In the genomic region with DNA sequence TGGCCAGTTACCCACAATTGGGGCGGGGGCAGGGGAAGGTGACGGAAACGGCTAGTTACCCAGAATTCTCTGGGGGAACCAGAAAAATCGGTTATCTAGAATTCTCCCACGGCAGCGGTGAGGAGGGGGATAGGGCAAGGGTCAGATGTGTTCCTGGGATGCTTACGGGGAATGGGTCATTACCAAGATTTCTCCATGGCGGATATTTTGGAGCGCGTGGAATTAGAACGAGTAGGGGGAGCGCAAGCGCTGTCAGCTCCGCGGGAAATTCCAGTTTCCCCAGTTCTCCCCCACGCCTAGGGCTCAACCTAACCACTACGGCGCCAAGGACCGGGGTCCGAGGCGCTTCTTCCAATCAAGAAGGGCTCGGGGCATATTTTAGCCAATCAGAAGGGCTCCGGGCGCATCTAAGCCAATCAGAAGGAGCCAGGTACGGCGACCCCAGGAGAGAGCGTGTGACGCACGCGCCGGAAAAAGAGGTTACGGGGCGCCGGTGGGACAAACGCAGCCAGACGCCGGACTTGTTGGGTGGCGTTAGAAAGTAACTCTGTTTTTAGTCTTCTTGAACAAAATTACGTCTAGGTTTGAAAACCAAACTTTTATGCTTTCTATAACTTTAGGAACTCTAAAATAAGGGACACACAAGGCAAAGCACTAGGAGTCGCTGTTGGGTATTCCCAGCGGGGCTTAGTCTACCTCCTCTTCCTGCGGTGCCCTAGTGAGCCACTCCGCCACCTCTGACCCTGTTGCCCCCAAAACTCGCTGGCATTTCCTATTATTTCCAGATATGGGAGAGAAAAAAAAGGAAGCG, we compare ENCODE assay signal across 8 cellular contexts. TPM values are rescaled to one million over a fixed set of nuclear protein-coding genes. Genes with fewer than 3 reads are reported as not detected.
DNase-seq lines count a peak whose midpoint lies in the region; ATAC-seq and TF ChIP-seq lines count a peak whose summit lies in the region.

A gene with protein sequence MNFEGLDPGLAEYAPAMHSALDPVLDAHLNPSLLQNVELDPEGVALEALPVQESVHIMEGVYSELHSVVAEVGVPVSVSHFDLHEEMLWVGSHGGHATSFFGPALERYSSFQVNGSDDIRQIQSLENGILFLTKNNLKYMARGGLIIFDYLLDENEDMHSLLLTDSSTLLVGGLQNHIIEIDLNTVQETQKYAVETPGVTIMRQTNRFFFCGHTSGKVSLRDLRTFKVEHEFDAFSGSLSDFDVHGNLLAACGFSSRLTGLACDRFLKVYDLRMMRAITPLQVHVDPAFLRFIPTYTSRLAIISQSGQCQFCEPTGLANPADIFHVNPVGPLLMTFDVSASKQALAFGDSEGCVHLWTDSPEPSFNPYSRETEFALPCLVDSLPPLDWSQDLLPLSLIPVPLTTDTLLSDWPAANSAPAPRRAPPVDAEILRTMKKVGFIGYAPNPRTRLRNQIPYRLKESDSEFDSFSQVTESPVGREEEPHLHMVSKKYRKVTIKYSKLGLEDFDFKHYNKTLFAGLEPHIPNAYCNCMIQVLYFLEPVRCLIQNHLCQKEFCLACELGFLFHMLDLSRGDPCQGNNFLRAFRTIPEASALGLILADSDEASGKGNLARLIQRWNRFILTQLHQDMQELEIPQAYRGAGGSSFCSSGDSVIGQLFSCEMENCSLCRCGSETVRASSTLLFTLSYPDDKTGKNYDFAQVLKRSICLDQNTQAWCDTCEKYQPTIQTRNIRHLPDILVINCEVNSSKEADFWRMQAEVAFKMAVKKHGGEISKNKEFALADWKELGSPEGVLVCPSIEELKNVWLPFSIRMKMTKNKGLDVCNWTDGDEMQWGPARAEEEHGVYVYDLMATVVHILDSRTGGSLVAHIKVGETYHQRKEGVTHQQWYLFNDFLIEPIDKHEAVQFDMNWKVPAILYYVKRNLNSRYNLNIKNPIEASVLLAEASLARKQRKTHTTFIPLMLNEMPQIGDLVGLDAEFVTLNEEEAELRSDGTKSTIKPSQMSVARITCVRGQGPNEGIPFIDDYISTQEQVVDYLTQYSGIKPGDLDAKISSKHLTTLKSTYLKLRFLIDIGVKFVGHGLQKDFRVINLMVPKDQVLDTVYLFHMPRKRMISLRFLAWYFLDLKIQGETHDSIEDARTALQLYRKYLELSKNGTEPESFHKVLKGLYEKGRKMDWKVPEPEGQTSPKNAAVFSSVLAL (minus strand): TSS at position 322 of the 811 bp plus-strand sequence. CDS start 906 bp downstream, outside the sequence.

- TF ChIP-seq CTCF in GM13977 (IDR thresholded peaks at IDR 0.05; ENCODE audit: extremely low read depth, insufficient read depth, missing control alignments) (peak; percentile 50), prostate gland (IDR thresholded peaks at IDR 0.05) (peak in 3 of 4 experiments; percentile 53 to 73 (median 57))

- H3K27me3 ChIP-seq in prostate gland (replicated peaks; ENCODE audit: insufficient read depth), result no peaks in the 10 kb centered on the region

- peak within 1 kb of the TSS; percentile 87 for H3K4me3 Mint-ChIP-seq in T-helper 1 cell treated with Interleukin-12 subunit alpha and Interleukin-12 subunit beta and Interleukin-4 antibody, amounts not matched to agents 30 μg/mL and 1 μg/mL, for 36 hours

- H3K4me1 Mint-ChIP-seq in T-helper 1 cell treated with Interleukin-12 subunit alpha and Interleukin-12 subunit beta and Interleukin-4 antibody, amounts not matched to agents 30 μg/mL and 1 μg/mL, for 36 hours (ENCODE audit: low read depth), result peaks cover 39% of the 10 kb centered on the region

- DNase-seq in GM13977 (ENCODE audit: low spot score), result peak; percentile 96
- DNase-seq in NCI-H1694 (lab: John Stamatoyannopoulos, UW), result peak; percentile 90
- DNase-seq in amniotic stem cell (lab: John Stamatoyannopoulos, UW), result peak; percentile 90
- DNase-seq in left ventricle myocardium superior, result peak; percentile 96
- peak; percentile 95 for DNase-seq in prostate gland (ENCODE audit: low spot score)

- peak; percentile 95 for ATAC-seq in HG02885 (IDR thresholded peaks at IDR 0.05; ENCODE audit: poor library complexity, unreplicated experiment)
- ATAC-seq in left ventricle myocardium superior, result peak; percentile 99

- peak; percentile 48 for TF ChIP-seq POLR2A in prostate gland (IDR thresholded peaks at IDR 0.05)

- H3K27ac ChIP-seq in prostate gland (peak within 1 kb of the TSS; percentile 88 to 89), urinary bladder (ENCODE audit: low read depth) (peak within 1 kb of the TSS; percentile 88)

- H3K36me3 ChIP-seq in prostate gland (no peaks in the 10 kb centered on the region), urinary bladder (ENCODE audit: insufficient read depth) (no peaks in the 10 kb centered on the region)

- H3K27me3 Mint-ChIP-seq in T-helper 1 cell treated with Interleukin-12 subunit alpha and Interleukin-12 subunit beta and Interleukin-4 antibody, amounts not matched to agents 30 μg/mL and 1 μg/mL, for 36 hours (ENCODE audit: low read depth), result no peaks in the 10 kb centered on the region

- H3K9me3 ChIP-seq in prostate gland, result no peaks in the 10 kb centered on the region

- H3K4me3 ChIP-seq in prostate gland (peak within 1 kb of the TSS; percentile 46 to 53), urinary bladder (ENCODE audit: low read depth, low read length) (peak within 1 kb of the TSS; percentile 30)

- peaks cover 6% of the 10 kb centered on the region for H3K36me3 Mint-ChIP-seq in T-helper 1 cell treated with Interleukin-12 subunit alpha and Interleukin-12 subunit beta and Interleukin-4 antibody, amounts not matched to agents 30 μg/mL and 1 μg/mL, for 36 hours (ENCODE audit: low read depth)

- no peaks in the 10 kb centered on the region for H3K4me1 ChIP-seq in prostate gland (replicated peaks)
- H3K4me1 ChIP-seq in urinary bladder (ENCODE audit: insufficient read depth), result peaks cover 2% of the 10 kb centered on the region

- in situ Hi-C loops in GM13977 (cut with MboI; ENCODE audit: low pct_unique_long_range_greater_than_20kb, low sequenced_read_pairs, unreplicated experiment), result no loop called here

- peak within 1 kb of the TSS; percentile 99 for H3K27ac Mint-ChIP-seq in T-helper 1 cell treated with Interleukin-12 subunit alpha and Interleukin-12 subunit beta and Interleukin-4 antibody, amounts not matched to agents 30 μg/mL and 1 μg/mL, for 36 hours

- intact Hi-C loops in left ventricle myocardium superior (cut with micrococcal nuclease) (no loop called here), prostate gland (cut with DNase I) (no loop called here)

- no peaks in the 10 kb centered on the region for H3K9me3 Mint-ChIP-seq in T-helper 1 cell treated with Interleukin-12 subunit alpha and Interleukin-12 subunit beta and Interleukin-4 antibody, amounts not matched to agents 30 μg/mL and 1 μg/mL, for 36 hours

- under 1% methylated on average over 34 of the region's 45 CpGs for WGBS in prostate gland
- WGBS in urinary bladder, result under 1% methylated on average over 45 of the region's 45 CpGs

RNA-seq across cellular contexts. Expression of the gene that starts here (rescaled TPM):
- total RNA-seq in left ventricle myocardium superior (52.2 TPM), prostate gland (10 to 100 TPM; 31.8 to 60.8 TPM), urinary bladder (64.7 TPM)
- 31.1 TPM for polyA plus RNA-seq in urinary bladder

Comparison
In these comparisons a context has a peak if more than half of its experiments do, and no peak if none do; other contexts are left out.
1. Peak in every context shown above with its lines: DNase-seq, ATAC-seq, H3K4me3 ChIP-seq and H3K27ac ChIP-seq.